ENCODE assay signal across 10 cellular contexts in genomic region chr20:22958390-22958789, GRCh38.
"Had no signal": no experiment of that assay in that cellular context is flagged by ENCODE, and none has a peak within 500 bp of the region (broad histone marks: within the 10 kb centered on the region; RNA-seq: fewer than 3 reads in every experiment).

No MANE protein-coding gene starts in this region.

- H3K36me3 ChIP-seq: HAP-1 had no signal

- ATAC-seq: HCT116, K562 had no signal

- DNase-seq: GM23248, GOT3, H7, HFFc6, IMR-90, KG1 had no signal

- H3K4me3 Mint-ChIP-seq: HFFc6 had no signal

- H3K9me3 ChIP-seq: HAP-1 had no signal

- H3K27ac ChIP-seq: GM23248, HL-60 had no signal

- H3K4me1 ChIP-seq: HAP-1 had no signal

- H3K4me3 ChIP-seq: GM23248, HAP-1, K562 had no signal

- H3K27ac Mint-ChIP-seq: HFFc6 had no signal
